In genomic region chr11:123760894-123761293, GRCh38 we compare ENCODE assay signal across 15 cellular contexts. TPM values are rescaled to one million over a fixed set of nuclear protein-coding genes. Genes with fewer than 3 reads are reported as not detected.
A peak's percentile ranks its signal among the peaks of the same experiment; 100 is the strongest.
DNase-seq lines count a peak whose midpoint lies in the region; ATAC-seq and TF ChIP-seq lines count a peak whose summit lies in the region.
"Had no signal": no experiment of that assay in that cellular context is flagged by ENCODE, and none has a peak within 500 bp of the region (broad histone marks: within the 10 kb centered on the region; RNA-seq: fewer than 3 reads in every experiment).

No MANE protein-coding gene starts in this region.

- POLR2A ChIA-PET in OCI-LY7 (lab: Charles Lee), result no interaction called here

- intact Hi-C loops in Right ventricle myocardium inferior (cut with DNase I) (no loop called here), OCI-LY7 (cut with micrococcal nuclease; ENCODE audit: unreplicated experiment) (no loop called here)

- ATAC-seq in GM18499 (IDR thresholded peaks at IDR 0.05; ENCODE audit: insufficient read depth, unreplicated experiment) (peak; percentile 88), GM19452 (IDR thresholded peaks at IDR 0.05; ENCODE audit: unreplicated experiment) (peak; percentile 82), HG02798 (IDR thresholded peaks at IDR 0.05; ENCODE audit: poor library complexity, unreplicated experiment) (peak; percentile 74), HG03469 (IDR thresholded peaks at IDR 0.05; ENCODE audit: unreplicated experiment) (peak; percentile 77), Right ventricle myocardium inferior (no peak)
- ATAC-seq: left colon, natural killer cell, right lobe of liver had no signal

- H4K20me1 ChIP-seq in OCI-LY7 (ENCODE audit: insufficient read depth, low read length), result no peaks in the 10 kb centered on the region

- CTCF ChIA-PET in OCI-LY7 (lab: Charles Lee; ENCODE audit: unreplicated experiment), result no interaction called here

- no peak overlapping the region for H3K4me2 ChIP-seq in OCI-LY7 (ENCODE audit: low read length)

- no peak overlapping the region for H3K4me3 ChIP-seq in OCI-LY7 (ENCODE audit: low read depth, low read length, poor library complexity, severe bottlenecking)
- H3K4me3 ChIP-seq: right lobe of liver had no signal

- no TSS peak for BruUV-seq in OCI-LY7 (replicated peaks; lab: Mats Ljungman, UMichigan)

- DNase-seq in Right ventricle myocardium inferior (ENCODE audit: missing footprints) (no peak), OCI-LY7 (ENCODE audit: low spot score) (no peak), SKM-1 (lab: John Stamatoyannopoulos, UW; ENCODE audit: unreplicated experiment) (no peak)
- DNase-seq in activated naive CD4-positive, alpha-beta T cell treated with Interleukin-2 at 50 U/mL for 16 hours, result no peak
- DNase-seq: activated CD4-positive, CD25-positive, alpha-beta regulatory T cell; DMS79 treated with DMSO at 0.1 percent for 48 hours; Karpas-422; left colon; natural killer cell; right lobe of liver had no signal

- H3K36me3 ChIP-seq in OCI-LY7 (ENCODE audit: insufficient read depth, low read length), result no peaks in the 10 kb centered on the region
- H3K36me3 ChIP-seq: right lobe of liver had no signal

- no peaks in the 10 kb centered on the region for H3K9me2 ChIP-seq in OCI-LY7 (ENCODE audit: insufficient read depth, low read length)

- H3K9me3 ChIP-seq in OCI-LY7 (ENCODE audit: low read length), result no peaks in the 10 kb centered on the region
- H3K9me3 ChIP-seq: right lobe of liver had no signal

- no peaks in the 10 kb centered on the region for H3K79me2 ChIP-seq in OCI-LY7 (ENCODE audit: insufficient read depth, low read depth, low read length)

- H3K4me1 ChIP-seq in OCI-LY7 (ENCODE audit: insufficient read depth, low read length, poor library complexity, severe bottlenecking), result no peaks in the 10 kb centered on the region
- H3K4me1 ChIP-seq: right lobe of liver had no signal

- H2AFZ ChIP-seq in OCI-LY7 (ENCODE audit: low read length), result no peak overlapping the region

- no peak overlapping the region for H3K27ac ChIP-seq in OCI-LY7 (ENCODE audit: low read depth, low read length, poor library complexity, severe bottlenecking)
- H3K27ac ChIP-seq: right lobe of liver had no signal

- no peak for TF ChIP-seq CTCF in OCI-LY7 (conservative IDR thresholded peaks at IDR 0.05; ENCODE audit: low read length)

RNA-seq across cellular contexts. Expression of gene OR6X1, which starts 6.6 kb away (rescaled TPM):
- total RNA-seq in Right ventricle myocardium inferior (not detected), OCI-LY7 (2022) (not detected in 2 replicates)
- not detected in 2 replicates for total RNA-seq in OCI-LY7 (2014; rRNA removed; shearing (Covaris generic))
- total RNA-seq: B cell, left colon, natural killer cell, right lobe of liver had no signal

RNA-seq across cellular contexts. Expression of gene ZNF202, which starts 19.4 kb away (rescaled TPM):
- total RNA-seq in Right ventricle myocardium inferior (5.6 TPM), OCI-LY7 (2022) (15.5 and 16.7 TPM in 2 replicates)
- 15.9 and 19.6 TPM in 2 replicates for total RNA-seq in OCI-LY7 (2014; rRNA removed; shearing (Covaris generic))

RNA-seq across cellular contexts. Expression of gene OR6M1, which starts 45.3 kb away (rescaled TPM):
- total RNA-seq in Right ventricle myocardium inferior (not detected), OCI-LY7 (2022) (not detected in 2 replicates)
- not detected in 2 replicates for total RNA-seq in OCI-LY7 (2014; rRNA removed; shearing (Covaris generic))
- total RNA-seq: B cell, left colon, natural killer cell, right lobe of liver had no signal
